In the genomic region with DNA sequence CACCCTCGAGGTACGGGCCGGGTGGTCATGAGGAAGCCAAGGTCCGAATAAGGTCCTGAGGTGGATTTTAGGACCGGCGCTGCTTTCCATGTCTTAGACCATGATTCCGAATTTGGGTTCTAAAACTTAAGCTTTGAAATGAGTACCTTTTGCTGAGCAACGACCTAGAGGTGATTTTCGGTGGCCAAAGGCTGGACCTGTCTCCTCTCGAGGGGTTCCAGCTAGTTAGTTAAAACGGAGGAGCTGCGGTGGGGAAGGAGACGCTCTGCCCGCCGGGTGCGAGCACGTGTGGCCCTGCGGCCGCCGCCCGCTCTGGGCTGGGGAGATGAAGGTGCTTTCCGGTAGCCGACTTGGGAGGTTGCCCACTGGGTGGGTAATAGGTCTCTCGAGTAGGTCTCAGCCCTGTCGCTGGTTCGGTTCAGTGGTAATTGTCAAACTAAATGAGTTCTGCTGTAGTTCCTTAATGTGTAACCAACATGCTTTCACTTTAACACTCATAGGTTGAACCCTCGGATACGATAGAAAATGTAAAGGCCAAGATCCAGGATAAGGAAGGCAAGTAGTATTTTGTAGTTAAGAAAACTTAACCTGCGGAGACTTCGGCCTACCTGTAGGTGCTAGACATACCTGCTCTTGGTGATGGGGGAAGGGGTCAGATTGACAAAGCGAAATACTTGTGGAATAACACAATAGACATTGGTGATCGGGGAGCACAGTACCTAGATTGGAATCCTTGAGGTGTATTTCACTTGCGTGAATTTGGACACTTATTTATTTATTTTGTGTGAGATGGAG, we compare ENCODE assay signal across 7 cellular contexts. TPM values are rescaled to one million over a fixed set of nuclear protein-coding genes. Genes with fewer than 3 reads are reported as not detected.
DNase-seq lines count a peak whose midpoint lies in the region; ATAC-seq, FAIRE-seq and TF ChIP-seq lines count a peak whose summit lies in the region.

No MANE protein-coding gene starts in this region.

- H3K27ac Mint-ChIP-seq in immature natural killer cell, result peak overlapping the region; percentile 93 to 100 (median 99)

- in situ Hi-C loops in K562 (cut with MboI), result no loop called here

- no peaks in the 10 kb centered on the region; the same call in 1 of the 2 replicates for H4K20me1 ChIP-seq in K562 (replicated peaks; ENCODE audit: control insufficient read depth, insufficient read depth, low read length)

- 1% methylated on average over 33 of the region's 33 CpGs for WGBS in K562 (ENCODE audit: insufficient coverage, low coverage, missing lambda C conversion rate)

- intact Hi-C loops in K562 (cut with micrococcal nuclease), result loop anchor here (2.0 to 5.0 kb wide), 3 partner anchors 181 to 384 kb away; a partner anchor contains a TSS

- peaks cover 13 to 20% (median 16%) of the 10 kb centered on the region in 3 donors for H3K27me3 Mint-ChIP-seq in immature natural killer cell (ENCODE audit: low read depth in 3 of 3)

- DNase-seq in T-helper 1 cell (peak; percentile 38 to 56 (median 43)), K562 (ENCODE audit: extremely low read depth in 1 of 4, low spot score in 3 of 4) (peak; percentile 37 to 50 (median 46)), immature natural killer cell (peak; percentile 69 to 74 (median 71)), NCI-H1694 treated with DMSO at 0.1 percent for 48 hours (lab: John Stamatoyannopoulos, UW) (no peak)
- DNase-seq in stimulated activated CD4-positive, alpha-beta T cell treated with anti-CD3 and anti-CD28 coated beads, Interleukin-1b, Interleukin-23, amount 100 ng/mL, for 4 hours (ENCODE audit: low read depth in 2 of 2), result peak; percentile 37 to 41

- TF ChIP-seq RAD21 in K562 (CRISPR knock-in tag; conservative IDR thresholded peaks at IDR 0.05 in 1 of 2, IDR thresholded peaks at IDR 0.05 in 1 of 2), result 0 out of 4 replicates have a peak, but pooled peaks of 1 of the 2 experiments have one; percentile 7

- peak overlapping the region; percentile 99 to 100 for H3K9ac ChIP-seq in K562 (ENCODE audit: insufficient read depth in 1 of 2, low read depth in 2 of 2, low read length in 2 of 2)

- peak overlapping the region; percentile 99 for H3K27ac ChIP-seq in K562 (ENCODE audit: extremely low read depth, low read depth, low read length)

- POLR2A ChIA-PET in K562 (lab: Yijun Ruan, JAX), result interaction anchor here (0.9 to 1.4 kb wide), 13 partner anchors 9 to 287 kb away, joined by 3 to 12 read pairs (median 4); a partner anchor contains a TSS

- BruUV-seq in K562 (replicated peaks; lab: Mats Ljungman, UMichigan), result TSS peak; percentile 59

- ATAC-seq in GM18870 (IDR thresholded peaks at IDR 0.05; ENCODE audit: unreplicated experiment) (peak; percentile 12), HG03097 (IDR thresholded peaks at IDR 0.05; ENCODE audit: low FRiP score, unreplicated experiment) (peak; percentile 17), K562 (peak; percentile 36)

- H3K79me2 ChIP-seq in K562 (ENCODE audit: control insufficient read depth, insufficient read depth, low read length), result peaks cover 67% of the 10 kb centered on the region

- H3K9me3 Mint-ChIP-seq in immature natural killer cell, result no peaks in the 10 kb centered on the region

- peak overlapping the region; percentile 100 for H2AFZ ChIP-seq in K562 (ENCODE audit: low read depth, low read length)

- peaks cover 44 to 71% of the 10 kb centered on the region in 2 donors for H3K4me1 Mint-ChIP-seq in immature natural killer cell

- peak; percentile 44 for TF ChIP-seq POLR2A in K562 (conservative IDR thresholded peaks at IDR 0.05)

- peaks cover 0 to 12% (median 4%) of the 10 kb centered on the region in 3 donors for H3K36me3 Mint-ChIP-seq in immature natural killer cell

- CTCF ChIA-PET in K562 (lab: Yijun Ruan, JAX; ENCODE audit: low intra/inter-chr PET ratio), result interaction anchor here (0.6 kb wide), 1 partner anchor 710 kb away, joined by 3 read pairs; no protein-coding TSS in a partner anchor

- no peaks in the 10 kb centered on the region for H3K9me3 ChIP-seq in K562 (replicated peaks; ENCODE audit: control insufficient read depth, insufficient read depth, low read depth, low read length)

- H3K36me3 ChIP-seq in K562 (ENCODE audit: control insufficient read depth, insufficient read depth, low read length), result peaks cover 47% of the 10 kb centered on the region

- H3K4me3 Mint-ChIP-seq in immature natural killer cell, result peak overlapping the region; percentile 98 to 100 (median 100)

- no peak for FAIRE-seq in K562 (lab: Jason Lieb, UNC)

- no peaks in the 10 kb centered on the region for H3K9me1 ChIP-seq in K562 (ENCODE audit: control insufficient read depth, insufficient read depth, low read length)

- H3K4me3 ChIP-seq in K562, result peak overlapping the region; percentile 79

- no peak for TF ChIP-seq CTCF in K562 (IDR thresholded peaks at IDR 0.05 in 2 of 3, conservative IDR thresholded peaks at IDR 0.05 in 1 of 3; ENCODE audit: insufficient read depth in 2 of 3, low read depth in 1 of 3, low read length in 3 of 3)

- no peaks in the 10 kb centered on the region for H3K27me3 ChIP-seq in K562 (ENCODE audit: control insufficient read depth in 2 of 2, insufficient read depth in 2 of 2, low read length in 2 of 2)

- peaks cover 14 to 32% of the 10 kb centered on the region in 2 experiments for H3K4me1 ChIP-seq in K562 (replicated peaks in 1 of 2; ENCODE audit: control insufficient read depth in 2 of 2, insufficient read depth in 2 of 2, low read length in 2 of 2)

- H3K4me2 ChIP-seq in K562 (ENCODE audit: insufficient read depth, low read length), result peak overlapping the region; percentile 96

- TF ChIP-seq EP300 in K562 (IDR thresholded peaks at IDR 0.05; ENCODE audit: low read length), result no peak

RNA-seq across cellular contexts. Expression of a gene that starts 0.6 kb away (rescaled TPM):
- total RNA-seq in K562 (2011; cell fraction: chromatin; rRNA removed; ENCODE audit: low replicate concordance), result 331 and 344 TPM in 2 replicates
- 339 and 368 TPM in 2 replicates for total RNA-seq in K562 (2011; cell fraction: nucleolus; rRNA removed)
- 601 and 1,012 TPM in 2 replicates for total RNA-seq in K562 (2011; cell fraction: nucleoplasm; rRNA removed)
- 1,654 and 1,685 TPM in 2 replicates for total RNA-seq in K562 (2014; rRNA removed)
- 3,037 and 3,271 TPM in 2 replicates for total RNA-seq in K562 (2014; rRNA removed; fragmentation: Illumina TruSeq; extraction: Trizol)
- total RNA-seq in K562 (2015; rRNA removed; fragmentation: Illumina TruSeq; extraction: Trizol), result 2,063 and 2,242 TPM in 2 replicates
- total RNA-seq in K562 (2021), result 1,392 and 1,538 TPM in 2 replicates
- polyA plus RNA-seq in K562 (2011; rRNA removed), result 3,088 and 3,282 TPM in 2 replicates
- 748 and 1,744 TPM in 2 replicates for polyA plus RNA-seq in K562 (2011; cell fraction: cytosol; rRNA removed)
- 371 and 883 TPM in 2 replicates for polyA plus RNA-seq in K562 (2011; cell fraction: nucleus; rRNA removed)
- polyA plus RNA-seq in K562 (2012), result 2,166 and 2,345 TPM in 2 replicates
- 1,383 and 1,726 TPM in 2 replicates for polyA plus RNA-seq in K562 (2014; fragmentation: Illumina TruSeq; extraction: Trizol)
- 1,000 to 10,000 TPM; 2,423 to 2,945 TPM for polyA plus RNA-seq in K562 (2014; fragmentation: Nextera tagmentation; extraction: Ambion mirVana)
- 2,195 and 2,258 TPM in 2 replicates for polyA plus RNA-seq in K562 (2014; rRNA removed)
- polyA minus RNA-seq in K562 (2011; rRNA and poly(A)+ RNA removed), result 1,049 and 1,123 TPM in 2 replicates
- 396 and 500 TPM in 2 replicates for polyA minus RNA-seq in K562 (2011; cell fraction: cytosol; rRNA and poly(A)+ RNA removed)
- polyA minus RNA-seq in K562 (2011; cell fraction: nucleus; rRNA and poly(A)+ RNA removed), result 165 and 328 TPM in 2 replicates
- polyA plus RNA-seq in immature natural killer cell, result 1,000 to 10,000 TPM; 1,176 to 2,389 (median 1,755) TPM

RNA-seq across cellular contexts. Expression of a gene that starts 1.0 kb away (rescaled TPM):
- 28.4 and 58.9 TPM in 2 replicates for total RNA-seq in K562 (2011; cell fraction: chromatin; rRNA removed; ENCODE audit: low replicate concordance)
- total RNA-seq in K562 (2011; cell fraction: nucleolus; rRNA removed), result 14.8 and 18.8 TPM in 2 replicates
- total RNA-seq in K562 (2011; cell fraction: nucleoplasm; rRNA removed), result 26.7 and 42.7 TPM in 2 replicates
- total RNA-seq in K562 (2014; rRNA removed) (6.5 and 8.5 TPM in 2 replicates), K562 (2014; rRNA removed; fragmentation: Illumina TruSeq; extraction: Trizol) (14.3 and 14.5 TPM in 2 replicates), K562 (2015; rRNA removed; fragmentation: Illumina TruSeq; extraction: Trizol) (9.0 and 11.0 TPM in 2 replicates), K562 (2021) (6.1 and 8.6 TPM in 2 replicates)
- polyA plus RNA-seq in K562 (2011; rRNA removed) (11.7 and 13.3 TPM in 2 replicates), K562 (2014; fragmentation: Illumina TruSeq; extraction: Trizol) (5.1 and 5.9 TPM in 2 replicates), K562 (2014; fragmentation: Nextera tagmentation; extraction: Ambion mirVana) (1 to 10 TPM; 3.7 to 4.6 TPM), K562 (2014; rRNA removed) (10.4 and 12.9 TPM in 2 replicates), immature natural killer cell (1 to 10 TPM in 2 of 3 donors, not detected in 1; 2.0 to 2.9 TPM)
- 0.79 and 3.4 TPM in 2 replicates for polyA plus RNA-seq in K562 (2011; cell fraction: cytosol; rRNA removed)
- polyA plus RNA-seq in K562 (2011; cell fraction: nucleus; rRNA removed), result 15.8 and 17.1 TPM in 2 replicates
- polyA plus RNA-seq in K562 (2012), result 5.0 and 10.8 TPM in 2 replicates
- 13.6 and 19.5 TPM in 2 replicates for polyA minus RNA-seq in K562 (2011; rRNA and poly(A)+ RNA removed)
- 3.7 and 5.2 TPM in 2 replicates for polyA minus RNA-seq in K562 (2011; cell fraction: cytosol; rRNA and poly(A)+ RNA removed)
- polyA minus RNA-seq in K562 (2011; cell fraction: nucleus; rRNA and poly(A)+ RNA removed), result 16.2 and 28.9 TPM in 2 replicates

RNA-seq across cellular contexts. Expression of a gene that starts 36.0 kb away (rescaled TPM):
- 77.7 and 94.9 TPM in 2 replicates for total RNA-seq in K562 (2011; cell fraction: chromatin; rRNA removed; ENCODE audit: low replicate concordance)
- 52.8 and 62.7 TPM in 2 replicates for total RNA-seq in K562 (2011; cell fraction: nucleolus; rRNA removed)
- total RNA-seq in K562 (2011; cell fraction: nucleoplasm; rRNA removed), result 67.3 and 69.7 TPM in 2 replicates
- total RNA-seq in K562 (2014; rRNA removed), result 85.1 and 105 TPM in 2 replicates
- total RNA-seq in K562 (2014; rRNA removed; fragmentation: Illumina TruSeq; extraction: Trizol), result 141 and 163 TPM in 2 replicates
- 133 and 143 TPM in 2 replicates for total RNA-seq in K562 (2015; rRNA removed; fragmentation: Illumina TruSeq; extraction: Trizol)
- 81.1 and 84.5 TPM in 2 replicates for total RNA-seq in K562 (2021)
- polyA plus RNA-seq in K562 (2011; rRNA removed), result 71.9 and 77.3 TPM in 2 replicates
- 20.9 and 27.8 TPM in 2 replicates for polyA plus RNA-seq in K562 (2011; cell fraction: cytosol; rRNA removed)
- 34.0 and 45.2 TPM in 2 replicates for polyA plus RNA-seq in K562 (2011; cell fraction: nucleus; rRNA removed)
- polyA plus RNA-seq in K562 (2012), result 65.0 and 79.3 TPM in 2 replicates
- polyA plus RNA-seq in K562 (2014; fragmentation: Illumina TruSeq; extraction: Trizol), result 104 and 115 TPM in 2 replicates
- 100 to 1,000 TPM in 1 of 2 experiments, 10 to 100 TPM in 1; 58.7 to 106 TPM for polyA plus RNA-seq in K562 (2014; fragmentation: Nextera tagmentation; extraction: Ambion mirVana)
- polyA plus RNA-seq in K562 (2014; rRNA removed), result 83.3 and 88.5 TPM in 2 replicates
- polyA minus RNA-seq in K562 (2011; rRNA and poly(A)+ RNA removed), result 156 and 157 TPM in 2 replicates
- polyA minus RNA-seq in K562 (2011; cell fraction: cytosol; rRNA and poly(A)+ RNA removed), result 39.6 and 51.8 TPM in 2 replicates
- 56.7 and 88.5 TPM in 2 replicates for polyA minus RNA-seq in K562 (2011; cell fraction: nucleus; rRNA and poly(A)+ RNA removed)
- polyA plus RNA-seq in immature natural killer cell, result 10 to 100 TPM in 2 of 3 donors, 1 to 10 TPM in 1; 5.2 to 17.7 (median 10.6) TPM
